In genomic region chr10:87767253-87767652, GRCh38 we compare ENCODE assay signal across 18 cellular contexts. TPM values are rescaled to one million over a fixed set of nuclear protein-coding genes. Genes with fewer than 3 reads are reported as not detected.
DNase-seq lines count a peak whose midpoint lies in the region; ATAC-seq and TF ChIP-seq lines count a peak whose summit lies in the region.
"Had no signal": no experiment of that assay in that cellular context is flagged by ENCODE, and none has a peak within 500 bp of the region (broad histone marks: within the 10 kb centered on the region; RNA-seq: fewer than 3 reads in every experiment).

No MANE protein-coding gene starts in this region.

- dilution Hi-C loops in IMR-90 (cut with HindIII; ENCODE audit: low sequenced_read_pairs, unreplicated experiment), result no loop called here

- CTCF ChIA-PET in IMR-90 (lab: Yijun Ruan, JAX), result no interaction called here
- CTCF ChIA-PET in RWPE1 (lab: Yijun Ruan, JAX), result interaction anchor here (0.6 kb wide), 1 partner anchor 264 kb away, joined by 4 read pairs; no protein-coding TSS in a partner anchor

- H3K4ac ChIP-seq in IMR-90 (ENCODE audit: low read depth, low read length), result no peak overlapping the region

- no peaks in the 10 kb centered on the region for H3K9me3 ChIP-seq in IMR-90 (ENCODE audit: control insufficient read depth, insufficient read depth, low read length)
- H3K9me3 ChIP-seq: esophagus muscularis mucosa, tibial nerve had no signal

- H3K4me1 ChIP-seq in IMR-90 (ENCODE audit: control insufficient read depth, insufficient read depth, low read length), result peaks cover 9% of the 10 kb centered on the region
- H3K4me1 ChIP-seq: esophagus muscularis mucosa, tibial nerve had no signal

- TF ChIP-seq CTCF in IMR-90 (conservative IDR thresholded peaks at IDR 0.05; ENCODE audit: low read depth, low read length), result no peak
- no peak for TF ChIP-seq CTCF in astrocyte of the cerebellum (IDR thresholded peaks at IDR 0.05; ENCODE audit: low read depth, low read length, missing control alignments)
- no peak for TF ChIP-seq CTCF in RWPE1 (conservative IDR thresholded peaks at IDR 0.05; ENCODE audit: low read depth)

- H2AK5ac ChIP-seq in IMR-90 (ENCODE audit: low read depth, low read length), result no peak overlapping the region

- no peaks in the 10 kb centered on the region for H3K9me3 Mint-ChIP-seq in memory B cell
- H3K9me3 Mint-ChIP-seq: activated CD4-positive, alpha-beta memory T cell treated with anti-CD3 and anti-CD28 coated beads, Interleukin-2, amount 10 ng/mL, durations not matched to agents 7 days and 5 days; activated naive CD4-positive, alpha-beta T cell treated with anti-CD3 and anti-CD28 coated beads, Interleukin-2, amount 50 U/mL, for 24 hours; stimulated activated naive B cell treated with anti-CD40 and anti-IgM and Interleukin-4, amounts not matched to agents 10 μg/mL and 1 μg/mL and 100 μg/mL, for 72 hours had no signal

- H4K8ac ChIP-seq in IMR-90 (ENCODE audit: low read depth in 2 of 2, low read length in 2 of 2), result no peak overlapping the region

- H2BK15ac ChIP-seq in IMR-90 (ENCODE audit: low read depth, low read length), result no peak overlapping the region

- no peak overlapping the region for H3K4me2 ChIP-seq in IMR-90 (ENCODE audit: low read depth, low read length)
- H3K4me2 ChIP-seq: PC-9 had no signal

- DNase-seq in G401 (ENCODE audit: low spot score), result peak; percentile 17
- DNase-seq in IMR-90, result peak; percentile 47
- DNase-seq in astrocyte of the cerebellum (ENCODE audit: low read depth), result peak; percentile 35
- no peak for DNase-seq in memory B cell (ENCODE audit: low spot score in 2 of 2)
- DNase-seq in stimulated activated CD4-positive, alpha-beta T cell treated with anti-CD3 and anti-CD28 coated beads, Interleukin-1b, Interleukin-23, amount 100 ng/mL, for 48 hours, result no peak
- DNase-seq in RWPE1 (ENCODE audit: low spot score), result no peak
- DNase-seq in DMS114 treated with DMSO at 0.1 percent for 48 hours (lab: John Stamatoyannopoulos, UW; ENCODE audit: unreplicated experiment), result no peak
- DNase-seq: activated CD4-positive, alpha-beta memory T cell treated with anti-CD3 and anti-CD28 coated beads, Interleukin-2, amount 10 ng/mL, durations not matched to agents 7 days and 5 days; activated T-cell treated with anti-CD3 and anti-CD28 coated beads, Interleukin-2, amount 50 U/mL, for 48 hours; kidney glomerular epithelial cell; midbrain; PC-9; stimulated activated naive B cell treated with anti-CD40 and anti-IgM and Interleukin-4, amounts not matched to agents 10 μg/mL and 1 μg/mL and 100 μg/mL, for 72 hours had no signal

- H3K4me1 Mint-ChIP-seq in memory B cell, result no peaks in the 10 kb centered on the region
- H3K4me1 Mint-ChIP-seq: B cell had no signal

- H3K27ac Mint-ChIP-seq in memory B cell, result peak overlapping the region; percentile 20
- H3K27ac Mint-ChIP-seq: activated CD4-positive, alpha-beta memory T cell treated with anti-CD3 and anti-CD28 coated beads, Interleukin-2, amount 10 ng/mL, durations not matched to agents 7 days and 5 days; B cell; stimulated activated naive B cell treated with anti-CD40 and anti-IgM and Interleukin-4, amounts not matched to agents 10 μg/mL and 1 μg/mL and 100 μg/mL, for 72 hours had no signal

- no peaks in the 10 kb centered on the region for H3K27me3 Mint-ChIP-seq in memory B cell
- H3K27me3 Mint-ChIP-seq: activated CD4-positive, alpha-beta memory T cell treated with anti-CD3 and anti-CD28 coated beads, Interleukin-2, amount 10 ng/mL, durations not matched to agents 7 days and 5 days; activated naive CD4-positive, alpha-beta T cell treated with anti-CD3 and anti-CD28 coated beads, Interleukin-2, amount 50 U/mL, for 24 hours; B cell; stimulated activated naive B cell treated with anti-CD40 and anti-IgM and Interleukin-4, amounts not matched to agents 10 μg/mL and 1 μg/mL and 100 μg/mL, for 72 hours had no signal

- no peak overlapping the region for H3K27ac ChIP-seq in IMR-90 (ENCODE audit: insufficient read depth, low read length)
- H3K27ac ChIP-seq in RWPE1, result no peak overlapping the region
- H3K27ac ChIP-seq: esophagus muscularis mucosa, PC-9, tibial nerve had no signal

- POLR2A ChIA-PET in IMR-90 (lab: Charles Lee; ENCODE audit: unreplicated experiment) (no interaction called here), RWPE1 (lab: Yijun Ruan, JAX; ENCODE audit: low non-redundant PET) (no interaction called here)

- TF ChIP-seq POLR2A in IMR-90 (IDR thresholded peaks at IDR 0.05; ENCODE audit: low read depth, low read length), result no peak

- BruUV-seq in IMR-90 (replicated peaks; lab: Mats Ljungman, UMichigan), result no TSS peak

- no peak overlapping the region for H3K23ac ChIP-seq in IMR-90 (ENCODE audit: low read depth, low read length)

- no peak overlapping the region for H3K4me3 Mint-ChIP-seq in memory B cell
- H3K4me3 Mint-ChIP-seq: activated CD4-positive, alpha-beta memory T cell treated with anti-CD3 and anti-CD28 coated beads, Interleukin-2, amount 10 ng/mL, durations not matched to agents 7 days and 5 days; activated naive CD4-positive, alpha-beta T cell treated with anti-CD3 and anti-CD28 coated beads, Interleukin-2, amount 50 U/mL, for 24 hours; B cell; stimulated activated naive B cell treated with anti-CD40 and anti-IgM and Interleukin-4, amounts not matched to agents 10 μg/mL and 1 μg/mL and 100 μg/mL, for 72 hours had no signal

- peaks cover 10 to 24% of the 10 kb centered on the region in 2 experiments; a peak in 3 of 4 replicates for H3K79me1 ChIP-seq in IMR-90 (ENCODE audit: low read depth in 1 of 2, low read length in 2 of 2)

- H3K56ac ChIP-seq in IMR-90 (ENCODE audit: extremely low read depth, insufficient read depth, low read length), result no peak overlapping the region

- H3K18ac ChIP-seq in IMR-90 (ENCODE audit: low read depth, low read length), result no peak overlapping the region

- H3K14ac ChIP-seq in IMR-90 (replicated peaks; ENCODE audit: low read depth, low read length), result no peak overlapping the region

- H3K27me3 ChIP-seq in IMR-90 (ENCODE audit: control insufficient read depth, insufficient read depth, low read length), result no peaks in the 10 kb centered on the region
- H3K27me3 ChIP-seq: esophagus muscularis mucosa, tibial nerve had no signal

- TF ChIP-seq RAD21 in IMR-90 (IDR thresholded peaks at IDR 0.05; ENCODE audit: low read length), result no peak

- ATAC-seq in IMR-90 (ENCODE audit: low read depth), result no peak
- no peak for ATAC-seq in memory B cell (ENCODE audit: low read depth)
- ATAC-seq in HG03342 (IDR thresholded peaks at IDR 0.05; ENCODE audit: unreplicated experiment), result no peak
- ATAC-seq: stimulated activated naive B cell treated with anti-CD40 and anti-IgM and Interleukin-4, amounts not matched to agents 10 μg/mL and 1 μg/mL and 100 μg/mL, for 72 hours had no signal

- H3K36me3 ChIP-seq in IMR-90 (ENCODE audit: control insufficient read depth, insufficient read depth, low read length), result peaks cover 16% of the 10 kb centered on the region

- no peak overlapping the region for H3K9ac ChIP-seq in IMR-90 (ENCODE audit: low read depth, low read length)

- H2BK5ac ChIP-seq in IMR-90 (ENCODE audit: low read depth, low read length, poor library complexity, severe bottlenecking), result no peak overlapping the region

- H4K5ac ChIP-seq in IMR-90 (ENCODE audit: low read depth, low read length), result no peak overlapping the region

- no CpG with 5 or more reads among the region's 5 CpGs for WGBS in IMR-90 (ENCODE audit: extremely low coverage in 2 of 2, insufficient read length in 1 of 2), 2 experiments

- peaks cover 13% of the 10 kb centered on the region for H3K9me1 ChIP-seq in IMR-90 (ENCODE audit: insufficient read depth, low read length)

- no peak overlapping the region for H2AK9ac ChIP-seq in IMR-90 (replicated peaks; ENCODE audit: low read depth, low read length, poor library complexity)

- H2BK120ac ChIP-seq in IMR-90 (ENCODE audit: low read depth, low read length), result no peak overlapping the region

- H2BK20ac ChIP-seq in IMR-90 (ENCODE audit: low read depth, low read length), result no peak overlapping the region

- in situ Hi-C loops in G401 (cut with HindIII; ENCODE audit: low sequenced_read_pairs), result no loop called here
- in situ Hi-C loops in IMR-90 (cut with MboI; ENCODE audit: low sequenced_read_pairs), result no loop called here
- in situ Hi-C loops in astrocyte of the cerebellum (cut with HindIII; ENCODE audit: low sequenced_read_pairs), result no loop called here

- no peak overlapping the region for H4K91ac ChIP-seq in IMR-90 (ENCODE audit: insufficient read depth, low read depth, low read length)

- intact Hi-C loops in IMR-90 (cut with micrococcal nuclease), result no loop called here

- no peak overlapping the region for H2AFZ ChIP-seq in IMR-90 (replicated peaks; ENCODE audit: low read length, poor library complexity)
- H2AFZ ChIP-seq: PC-9 had no signal

- no peaks in the 10 kb centered on the region for H4K20me1 ChIP-seq in IMR-90 (ENCODE audit: insufficient read depth, low read length)

- peaks cover 19% of the 10 kb centered on the region for H3K36me3 Mint-ChIP-seq in memory B cell

- H3K4me3 ChIP-seq in IMR-90 (ENCODE audit: insufficient read depth, low read depth, low read length) (no peak overlapping the region), astrocyte of the cerebellum (ENCODE audit: low read depth, low read length) (no peak overlapping the region)
- H3K4me3 ChIP-seq: esophagus muscularis mucosa, PC-9, tibial nerve had no signal

TF ChIP-seq in IMR-90, 13 proteins besides CTCF, POLR2A, EP300 and RAD21 (continues in another document):
- no peak for TF ChIP-seq NFE2L2 (IDR thresholded peaks at IDR 0.05; ENCODE audit: low read depth, low read length)
- TF ChIP-seq ELK1 (IDR thresholded peaks at IDR 0.05; ENCODE audit: borderline replicate concordance, low read depth, low read length), result no peak
- no peak for TF ChIP-seq CHD1 (IDR thresholded peaks at IDR 0.05; ENCODE audit: low read depth, low read length)
- TF ChIP-seq FOS (IDR thresholded peaks at IDR 0.05; ENCODE audit: low read depth, low read length), result no peak

RNA-seq across cellular contexts. Expression of gene ATAD1, which starts 50.8 kb away (rescaled TPM):
- 25.2 and 37.9 TPM in 2 replicates for total RNA-seq in G401 (2014; rRNA removed; shearing (Covaris generic))
- total RNA-seq in IMR-90 (2012; rRNA removed), result 21.9 and 41.4 TPM in 2 replicates
- 11.7 and 12.7 TPM in 2 replicates for polyA plus RNA-seq in IMR-90 (2012; rRNA removed)
- polyA plus RNA-seq in IMR-90 (2012; cell fraction: cytosol; rRNA removed), result 1.2 and 1.5 TPM in 2 replicates
- polyA plus RNA-seq in IMR-90 (2012; cell fraction: nucleus; rRNA removed; ENCODE audit: low replicate concordance), result 0.53 and 6.8 TPM in 2 replicates

Comparison
In these comparisons a context has a peak if more than half of its experiments do, and no peak if none do; other contexts are left out.
1. DNase-seq: peak in G401 (single experiment), IMR-90 (single experiment) and astrocyte of the cerebellum (single experiment); none in memory B cell (0 of 2), stimulated activated CD4-positive, alpha-beta T cell treated with anti-CD3 and anti-CD28 coated beads, Interleukin-1b, Interleukin-23, amount 100 ng/mL, for 48 hours (single experiment), RWPE1 (single experiment) and DMS114 treated with DMSO at 0.1 percent for 48 hours (single experiment).